ENCODE assay signal across 34 cellular contexts in the genomic region with DNA sequence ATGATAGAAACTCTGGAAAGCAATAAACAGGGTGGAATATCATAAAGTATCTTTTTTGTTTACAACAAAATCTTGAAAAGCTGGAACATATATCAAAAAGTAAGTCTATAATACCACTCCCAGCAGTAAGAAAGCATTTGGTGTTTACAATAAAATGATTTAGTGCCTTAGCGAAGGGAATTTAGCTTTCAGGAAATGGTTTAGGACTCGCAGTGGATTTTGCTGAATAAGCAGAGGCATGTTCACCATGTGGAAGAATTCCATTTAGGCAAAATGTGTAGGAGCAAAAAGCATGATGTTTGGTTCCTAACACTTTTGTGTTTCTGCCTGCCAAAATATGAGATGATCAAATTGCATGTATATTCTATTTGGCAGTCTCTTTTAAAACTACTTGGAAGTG.
"Had no signal": no experiment of that assay in that cellular context is flagged by ENCODE, and none has a peak within 500 bp of the region (broad histone marks: within the 10 kb centered on the region; RNA-seq: fewer than 3 reads in every experiment).

No MANE protein-coding gene starts in this region.

- DNase-seq: activated B cell treated with CpG ODN at 0.5 μM for 24 hours; activated CD4-positive, alpha-beta memory T cell treated with anti-CD3 and anti-CD28 coated beads for 36 hours; activated CD4-positive, alpha-beta T cell treated with anti-CD3 and anti-CD28 coated beads for 4 hours; activated CD4-positive, alpha-beta T cell treated with anti-CD3 and anti-CD28 coated beads, Interleukin-2, amount 50 U/mL, for 1 hour; activated CD4-positive, CD25-positive, alpha-beta regulatory T cell treated with anti-CD3 and anti-CD28 coated beads, Interleukin-2, amount 50 U/mL, for 72 hours; activated CD8-positive, alpha-beta memory T cell treated with anti-CD3 and anti-CD28 coated beads, Interleukin-2, amount 50 U/mL, for 4 hours; activated gamma-delta T cell treated with Interleukin-2 at 50 U/mL for 16 hours; activated naive CD4-positive, alpha-beta T cell treated with anti-CD3 and anti-CD28 coated beads for 36 hours; activated naive CD8-positive, alpha-beta T cell treated with anti-CD3 and anti-CD28 coated beads, Interleukin-2, amount 50 U/mL, for 24 hours; activated T-cell treated with anti-CD3 and anti-CD28 coated beads for 4 hours; activated T-cell treated with anti-CD3 and anti-CD28 coated beads, Interleukin-2, amount 50 U/mL, for 4 hours; amniotic stem cell; Karpas-422; MG63; NCI-H1048; NCI-H1105 treated with DMSO at 0.1 percent for 48 hours; NCI-H1436; NCI-H1694; NCI-H1930; NCI-H2081 treated with DMSO at 0.1 percent for 48 hours; NCI-H226; NCI-H524 treated with DMSO at 0.1 percent for 48 hours; PC-3; SIG-M5; SW 1271; T-helper 1 cell; T-helper 2 cell; T-helper 9 cell had no signal

- H3K27me3 ChIP-seq: ascending aorta, cardiac muscle cell, MG63 had no signal

- H3K9me3 ChIP-seq: ascending aorta, MG63 had no signal

- H3K4me3 ChIP-seq: ascending aorta, cardiac muscle cell, MG63 had no signal

- H3K27ac ChIP-seq: ascending aorta, cardiac muscle cell, RWPE1, VCaP had no signal

- FAIRE-seq: RCC 7860 had no signal

- H3K36me3 ChIP-seq: ascending aorta, cardiac muscle cell, MG63 had no signal

- ATAC-seq: activated naive CD8-positive, alpha-beta T cell treated with anti-CD3 and anti-CD28 coated beads, Interleukin-2, amount 50 U/mL, for 24 hours; activated T-cell treated with anti-CD3 and anti-CD28 coated beads, Interleukin-2, amount 50 U/mL, for 4 hours; PC-3; Right ventricle myocardium inferior had no signal
